In genomic region chr4:57548856-57549255, GRCh38 we compare ENCODE assay signal across 31 cellular contexts.
DNase-seq lines count a peak whose midpoint lies in the region; ATAC-seq, FAIRE-seq and TF ChIP-seq lines count a peak whose summit lies in the region.
"Had no signal": no experiment of that assay in that cellular context is flagged by ENCODE, and none has a peak within 500 bp of the region (broad histone marks: within the 10 kb centered on the region; RNA-seq: fewer than 3 reads in every experiment).

No MANE protein-coding gene starts in this region.

- H3K79me2 ChIP-seq in SK-N-SH (ENCODE audit: insufficient read depth) = no peaks in the 10 kb centered on the region

- ATAC-seq in SK-N-SH treated with all-trans-retinoic acid at 6 μM for 48 hours = no peak
- ATAC-seq: A549; CD8-positive, alpha-beta T cell had no signal

- H3K27me3 ChIP-seq in SK-N-SH (ENCODE audit: insufficient read depth) = no peaks in the 10 kb centered on the region
- H3K27me3 ChIP-seq: BE2C; BLaER1; BLaER1 treated with 17β-estradiol and CSF1 and Interleukin-3, amounts not matched to agents 10 nM and 100 nM had no signal

- DNase-seq in SK-N-SH (peak; percentile 36), RCC 7860 (ENCODE audit: low spot score) (peak; percentile 1), cerebellum (ENCODE audit: low spot score) (no peak)
- DNase-seq: 8988T; ACHN; AML-193; BE2C; C1 segment of cervical spinal cord; Caco-2; Calu3; CD4-positive, alpha-beta memory T cell; CD4-positive, alpha-beta T cell; CD4-positive, CD25-positive, alpha-beta regulatory T cell; CD8-positive, alpha-beta memory T cell; CD8-positive, alpha-beta T cell; COR-L47; DMS 273 treated with DMSO at 0.1 percent for 48 hours; DMS153; DMS53; DMS79; DMS79 treated with DMSO at 0.1 percent for 48 hours; DND-41; EL had no signal

- no peaks in the 10 kb centered on the region for H3K9me3 ChIP-seq in SK-N-SH
- H3K9me3 ChIP-seq: A549; BE2C; BLaER1; BLaER1 treated with 17β-estradiol and CSF1 and Interleukin-3, amounts not matched to agents 10 nM and 100 nM; Caco-2 had no signal

- POLR2A ChIA-PET in SK-N-SH (lab: Yijun Ruan, JAX) = no interaction called here

- H3F3A ChIP-seq in SK-N-SH (replicated peaks; ENCODE audit: insufficient read depth) = no peaks in the 10 kb centered on the region

- H3K9ac ChIP-seq in SK-N-SH = no peak overlapping the region
- H3K9ac ChIP-seq: BLaER1; BLaER1 treated with 17β-estradiol and CSF1 and Interleukin-3, amounts not matched to agents 10 nM and 100 nM had no signal

- H3K4me2 ChIP-seq in SK-N-SH = no peak overlapping the region
- H3K4me2 ChIP-seq: A549; BLaER1; BLaER1 treated with 17β-estradiol and CSF1 and Interleukin-3, amounts not matched to agents 10 nM and 100 nM had no signal

- no peak for FAIRE-seq in RCC 7860 (lab: Jason Lieb, UNC)
- FAIRE-seq: A204.1, A549, D721Med had no signal

- no peak overlapping the region for H2AFZ ChIP-seq in SK-N-SH (ENCODE audit: low read depth)

- CTCF ChIA-PET in SK-N-SH (lab: Yijun Ruan, JAX) = no interaction called here

- no peaks in the 10 kb centered on the region for H4K20me1 ChIP-seq in SK-N-SH (ENCODE audit: insufficient read depth)
- H4K20me1 ChIP-seq: BLaER1; BLaER1 treated with 17β-estradiol and CSF1 and Interleukin-3, amounts not matched to agents 10 nM and 100 nM had no signal

- no peaks in the 10 kb centered on the region for H3K9me2 ChIP-seq in SK-N-SH

- no peak overlapping the region for H3K4me3 ChIP-seq in SK-N-SH (ENCODE audit: low read depth in 2 of 2, low read length in 1 of 2)
- H3K4me3 ChIP-seq: A549; BLaER1; BLaER1 treated with 17β-estradiol and CSF1 and Interleukin-3, amounts not matched to agents 10 nM and 100 nM had no signal

- WGBS in SK-N-SH (ENCODE audit: low lambda C conversion rate) = 40% methylated on average over 2 of the region's 2 CpGs

- no peak for TF ChIP-seq CTCF in SK-N-SH (IDR thresholded peaks at IDR 0.05)

- no peaks in the 10 kb centered on the region; a peak in 1 of 4 replicates for H3K4me1 ChIP-seq in SK-N-SH (ENCODE audit: control insufficient read depth in 1 of 2, insufficient read depth in 2 of 2, low read depth in 1 of 2, low read length in 1 of 2)
- H3K4me1 ChIP-seq: A549; BE2C; BLaER1; BLaER1 treated with 17β-estradiol and CSF1 and Interleukin-3, amounts not matched to agents 10 nM and 100 nM; Caco-2 had no signal

- no peak overlapping the region for H3K27ac ChIP-seq in SK-N-SH (ENCODE audit: low read depth in 2 of 2, low read length in 1 of 2)
- H3K27ac ChIP-seq: 22Rv1; A549; BLaER1; BLaER1 treated with 17β-estradiol and CSF1 and Interleukin-3, amounts not matched to agents 10 nM and 100 nM; C4-2B had no signal

- TF ChIP-seq EP300 in SK-N-SH (IDR thresholded peaks at IDR 0.05; ENCODE audit: borderline replicate concordance in 1 of 2, low read depth in 1 of 2, low read length in 1 of 2) = no peak

- no peak for TF ChIP-seq RAD21 in SK-N-SH (IDR thresholded peaks at IDR 0.05; ENCODE audit: low read length)

- no peaks in the 10 kb centered on the region for H3K36me3 ChIP-seq in SK-N-SH (replicated peaks in 1 of 2; ENCODE audit: control insufficient read depth in 1 of 2, insufficient read depth in 2 of 2, low read length in 1 of 2)
- H3K36me3 ChIP-seq: BE2C; BLaER1; BLaER1 treated with 17β-estradiol and CSF1 and Interleukin-3, amounts not matched to agents 10 nM and 100 nM had no signal

TF ChIP-seq in SK-N-SH, 30 proteins besides CTCF, POLR2A, EP300 and RAD21:
- TF ChIP-seq, protein P1, sequence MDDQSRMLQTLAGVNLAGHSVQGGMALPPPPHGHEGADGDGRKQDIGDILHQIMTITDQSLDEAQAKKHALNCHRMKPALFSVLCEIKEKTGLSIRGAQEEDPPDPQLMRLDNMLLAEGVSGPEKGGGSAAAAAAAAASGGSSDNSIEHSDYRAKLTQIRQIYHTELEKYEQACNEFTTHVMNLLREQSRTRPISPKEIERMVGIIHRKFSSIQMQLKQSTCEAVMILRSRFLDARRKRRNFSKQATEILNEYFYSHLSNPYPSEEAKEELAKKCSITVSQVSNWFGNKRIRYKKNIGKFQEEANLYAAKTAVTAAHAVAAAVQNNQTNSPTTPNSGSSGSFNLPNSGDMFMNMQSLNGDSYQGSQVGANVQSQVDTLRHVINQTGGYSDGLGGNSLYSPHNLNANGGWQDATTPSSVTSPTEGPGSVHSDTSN (IDR thresholded peaks at IDR 0.05) = no peak
- TF ChIP-seq GATA2 (CRISPR knock-in tag; IDR thresholded peaks at IDR 0.05) (peak; percentile 65), ELF1 (IDR thresholded peaks at IDR 0.05) (no peak)
TF ChIP-seq in SK-N-SH: peak in this region for 1.

TF ChIP-seq in SK-N-SH treated with all-trans-retinoic acid at 6 μM for 48 hours, 23 proteins besides CTCF, POLR2A, EP300 and RAD21:
- TF ChIP-seq ZNF565 (CRISPR knock-in tag; conservative IDR thresholded peaks at IDR 0.05; ENCODE audit: low read depth) (no peak), ZC3H10 (CRISPR knock-in tag; IDR thresholded peaks at IDR 0.05) (no peak), PATZ1 (CRISPR knock-in tag; IDR thresholded peaks at IDR 0.05; ENCODE audit: borderline replicate concordance) (no peak), ESRRG (CRISPR knock-in tag; IDR thresholded peaks at IDR 0.05) (no peak), TCF4 (CRISPR knock-in tag; IDR thresholded peaks at IDR 0.05; ENCODE audit: borderline replicate concordance) (no peak), TOX (CRISPR knock-in tag; IDR thresholded peaks at IDR 0.05; ENCODE audit: borderline replicate concordance) (no peak), CSDC2 (CRISPR knock-in tag; IDR thresholded peaks at IDR 0.05) (no peak), POU6F1 (CRISPR knock-in tag; IDR thresholded peaks at IDR 0.05; ENCODE audit: borderline replicate concordance, low read depth) (no peak), ZNF8 (CRISPR knock-in tag; IDR thresholded peaks at IDR 0.05) (no peak), RARB (CRISPR knock-in tag; IDR thresholded peaks at IDR 0.05) (no peak), CREB5 (CRISPR knock-in tag; IDR thresholded peaks at IDR 0.05; ENCODE audit: low read depth) (no peak), ISL1 (CRISPR knock-in tag; IDR thresholded peaks at IDR 0.05) (no peak), ZNF70 (CRISPR knock-in tag; IDR thresholded peaks at IDR 0.05) (no peak), PPARA (CRISPR knock-in tag; IDR thresholded peaks at IDR 0.05; ENCODE audit: borderline replicate concordance) (no peak), ARNTL (CRISPR knock-in tag; IDR thresholded peaks at IDR 0.05; ENCODE audit: borderline replicate concordance, low read depth) (no peak)
- TF ChIP-seq, protein P2, sequence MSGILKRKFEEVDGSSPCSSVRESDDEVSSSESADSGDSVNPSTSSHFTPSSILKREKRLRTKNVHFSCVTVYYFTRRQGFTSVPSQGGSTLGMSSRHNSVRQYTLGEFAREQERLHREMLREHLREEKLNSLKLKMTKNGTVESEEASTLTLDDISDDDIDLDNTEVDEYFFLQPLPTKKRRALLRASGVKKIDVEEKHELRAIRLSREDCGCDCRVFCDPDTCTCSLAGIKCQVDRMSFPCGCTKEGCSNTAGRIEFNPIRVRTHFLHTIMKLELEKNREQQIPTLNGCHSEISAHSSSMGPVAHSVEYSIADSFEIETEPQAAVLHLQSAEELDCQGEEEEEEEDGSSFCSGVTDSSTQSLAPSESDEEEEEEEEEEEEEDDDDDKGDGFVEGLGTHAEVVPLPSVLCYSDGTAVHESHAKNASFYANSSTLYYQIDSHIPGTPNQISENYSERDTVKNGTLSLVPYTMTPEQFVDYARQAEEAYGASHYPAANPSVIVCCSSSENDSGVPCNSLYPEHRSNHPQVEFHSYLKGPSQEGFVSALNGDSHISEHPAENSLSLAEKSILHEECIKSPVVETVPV (CRISPR knock-in tag; IDR thresholded peaks at IDR 0.05) = no peak
